Comparison of ENCODE assay signal across 1 cellular context in the genomic region with DNA sequence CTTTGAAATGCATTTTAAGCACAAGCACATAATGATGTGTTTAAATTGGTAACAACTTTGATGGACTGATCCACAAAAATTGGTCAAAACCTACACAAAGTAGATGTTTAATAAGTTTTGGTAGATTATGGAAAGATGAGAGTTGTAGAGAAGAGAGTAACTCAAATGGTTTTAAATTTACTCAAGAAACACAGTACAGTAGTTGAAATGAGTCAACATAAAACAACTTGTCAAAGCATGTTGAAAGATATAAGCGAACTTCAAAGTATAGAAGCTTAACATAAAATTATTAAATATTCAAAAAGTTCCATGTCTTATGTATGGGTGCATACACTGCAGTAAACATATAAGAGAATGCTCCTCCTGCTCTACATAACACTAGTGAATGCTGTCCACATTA.
TF ChIP-seq lines count a peak whose summit lies in the region.

No MANE protein-coding gene starts in this region.

TF ChIP-seq in IMR-90, 13 proteins besides CTCF, POLR2A, EP300 and RAD21:
- no peak for TF ChIP-seq CEBPB (IDR thresholded peaks at IDR 0.05; ENCODE audit: low read depth, low read length)
- no peak for TF ChIP-seq MAZ (IDR thresholded peaks at IDR 0.05; ENCODE audit: borderline replicate concordance, low read depth, low read length)
- TF ChIP-seq RCOR1 (IDR thresholded peaks at IDR 0.05; ENCODE audit: insufficient replicate concordance, low read length) = no peak
- TF ChIP-seq, protein P1, sequence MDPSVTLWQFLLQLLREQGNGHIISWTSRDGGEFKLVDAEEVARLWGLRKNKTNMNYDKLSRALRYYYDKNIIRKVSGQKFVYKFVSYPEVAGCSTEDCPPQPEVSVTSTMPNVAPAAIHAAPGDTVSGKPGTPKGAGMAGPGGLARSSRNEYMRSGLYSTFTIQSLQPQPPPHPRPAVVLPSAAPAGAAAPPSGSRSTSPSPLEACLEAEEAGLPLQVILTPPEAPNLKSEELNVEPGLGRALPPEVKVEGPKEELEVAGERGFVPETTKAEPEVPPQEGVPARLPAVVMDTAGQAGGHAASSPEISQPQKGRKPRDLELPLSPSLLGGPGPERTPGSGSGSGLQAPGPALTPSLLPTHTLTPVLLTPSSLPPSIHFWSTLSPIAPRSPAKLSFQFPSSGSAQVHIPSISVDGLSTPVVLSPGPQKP (IDR thresholded peaks at IDR 0.05; ENCODE audit: borderline replicate concordance, low read depth, low read length) = no peak
- TF ChIP-seq CHD1 (IDR thresholded peaks at IDR 0.05; ENCODE audit: low read depth, low read length) = no peak
- no peak for TF ChIP-seq FOS (IDR thresholded peaks at IDR 0.05; ENCODE audit: low read depth, low read length)
- no peak for TF ChIP-seq RFX5 (IDR thresholded peaks at IDR 0.05; ENCODE audit: low read depth, low read length)
- TF ChIP-seq SMC3 (IDR thresholded peaks at IDR 0.05; ENCODE audit: low read depth, low read length) = no peak
- TF ChIP-seq MAFK (IDR thresholded peaks at IDR 0.05; ENCODE audit: low read depth, low read length) = no peak
- TF ChIP-seq MXI1 (IDR thresholded peaks at IDR 0.05; ENCODE audit: borderline replicate concordance, low read depth, low read length) = no peak
- TF ChIP-seq, protein P2, sequence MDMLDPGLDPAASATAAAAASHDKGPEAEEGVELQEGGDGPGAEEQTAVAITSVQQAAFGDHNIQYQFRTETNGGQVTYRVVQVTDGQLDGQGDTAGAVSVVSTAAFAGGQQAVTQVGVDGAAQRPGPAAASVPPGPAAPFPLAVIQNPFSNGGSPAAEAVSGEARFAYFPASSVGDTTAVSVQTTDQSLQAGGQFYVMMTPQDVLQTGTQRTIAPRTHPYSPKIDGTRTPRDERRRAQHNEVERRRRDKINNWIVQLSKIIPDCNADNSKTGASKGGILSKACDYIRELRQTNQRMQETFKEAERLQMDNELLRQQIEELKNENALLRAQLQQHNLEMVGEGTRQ (IDR thresholded peaks at IDR 0.05; ENCODE audit: low read depth, low read length) = no peak
- TF ChIP-seq NFE2L2 (IDR thresholded peaks at IDR 0.05; ENCODE audit: low read depth, low read length) = no peak
- TF ChIP-seq BHLHE40 (IDR thresholded peaks at IDR 0.05; ENCODE audit: low read depth, low read length) = no peak
